Comparison of ENCODE assay signal across 16 cellular contexts in genomic region chr14:103139371-103140016, GRCh38. TPM values are rescaled to one million over a fixed set of nuclear protein-coding genes. Genes with fewer than 3 reads are reported as not detected.
A peak's percentile ranks its signal among the peaks of the same experiment; 100 is the strongest.
DNase-seq lines count a peak whose midpoint lies in the region; ATAC-seq, FAIRE-seq and TF ChIP-seq lines count a peak whose summit lies in the region.
"Had no signal": no experiment of that assay in that cellular context is flagged by ENCODE, and none has a peak within 500 bp of the region (broad histone marks: within the 10 kb centered on the region; RNA-seq: fewer than 3 reads in every experiment).

No MANE protein-coding gene starts in this region.

- H2BK5ac ChIP-seq in mesenchymal stem cell (ENCODE audit: low read depth, low read length, poor library complexity, severe bottlenecking): no peak overlapping the region

- H2AK5ac ChIP-seq in mesenchymal stem cell (ENCODE audit: low read length, severe bottlenecking): peak overlapping the region; percentile 16

- TF ChIP-seq CTCF in left ventricle myocardium inferior (IDR thresholded peaks at IDR 0.05; ENCODE audit: borderline replicate concordance): no peak

- no peak overlapping the region for H2BK120ac ChIP-seq in mesenchymal stem cell (ENCODE audit: low read depth, low read length)

- H4K8ac ChIP-seq in mesenchymal stem cell (ENCODE audit: low read length): peak overlapping the region; percentile 54

- H2BK12ac ChIP-seq in mesenchymal stem cell (ENCODE audit: low read length in 2 of 2): peak overlapping the region in 1 of 2 experiments; percentile 15

- H3K9me3 ChIP-seq in left ventricle myocardium inferior (replicated peaks) (no peaks in the 10 kb centered on the region), mesenchymal stem cell (ENCODE audit: control insufficient read depth, low read length) (no peaks in the 10 kb centered on the region)
- H3K9me3 ChIP-seq: stomach had no signal

- H3K27me3 ChIP-seq in left ventricle myocardium inferior (ENCODE audit: low read depth) (peaks cover 25% of the 10 kb centered on the region), mesenchymal stem cell (ENCODE audit: control insufficient read depth in 1 of 2, insufficient read depth in 1 of 2, low read length in 2 of 2) (peaks cover 0 to 4% of the 10 kb centered on the region in 2 experiments)

- H3K4me1 ChIP-seq in left ventricle myocardium inferior (peaks cover 33% of the 10 kb centered on the region), mesenchymal stem cell (ENCODE audit: control insufficient read depth, insufficient read depth, low read depth, low read length) (peaks cover 43% of the 10 kb centered on the region)

- H2AFZ ChIP-seq in mesenchymal stem cell (ENCODE audit: low read depth, low read length): no peak overlapping the region

- H3K18ac ChIP-seq in mesenchymal stem cell (ENCODE audit: low read depth in 1 of 2, low read length in 2 of 2): peak overlapping the region in 1 of 2 experiments; percentile 25

- peaks cover 3% of the 10 kb centered on the region for H3K79me1 ChIP-seq in mesenchymal stem cell (replicated peaks; ENCODE audit: low read length, poor library complexity, severe bottlenecking)

- H3K27ac ChIP-seq in left ventricle myocardium inferior (replicated peaks) (peak overlapping the region; percentile 51), mesenchymal stem cell (ENCODE audit: low read length, poor library complexity, severe bottlenecking) (no peak overlapping the region)

- no peak for DNase-seq in left ventricle myocardium inferior
- DNase-seq in cardiac septum (ENCODE audit: low spot score): no peak
- no peak for DNase-seq in mesenchymal stem cell
- no peak for DNase-seq in frontal cortex (ENCODE audit: low spot score in 2 of 2)
- DNase-seq in GM19238 (ENCODE audit: insufficient read length, low spot score): no peak
- DNase-seq: activated CD4-positive, alpha-beta T cell treated with anti-CD3 and anti-CD28 coated beads, Interleukin-2, amount 10 ng/mL, durations not matched to agents 24 days and 14 days; activated T-cell treated with anti-CD3 and anti-CD28 coated beads, Interleukin-2, amount 50 U/mL, for 48 hours; CD8-positive, alpha-beta T cell; NCI-H2029; stomach; T-helper 17 cell had no signal

- WGBS in mesenchymal stem cell: 51% methylated on average over 14 of the region's 16 CpGs

- no peak overlapping the region for H3K23ac ChIP-seq in mesenchymal stem cell (ENCODE audit: low read length in 2 of 2)

- no peak overlapping the region for H4K91ac ChIP-seq in mesenchymal stem cell (ENCODE audit: low read length)

- intact Hi-C loops in left ventricle myocardium inferior (cut with micrococcal nuclease): no loop called here
- intact Hi-C loops in cardiac septum (cut with DNase I): no loop called here

- peaks cover 16% of the 10 kb centered on the region for H3K36me3 ChIP-seq in left ventricle myocardium inferior
- H3K36me3 ChIP-seq in mesenchymal stem cell (ENCODE audit: control insufficient read depth in 1 of 2, insufficient read depth in 2 of 2, low read depth in 1 of 2, low read length in 2 of 2): peaks cover 16 to 20% of the 10 kb centered on the region in 2 experiments

- no peak overlapping the region for H3K9ac ChIP-seq in mesenchymal stem cell (ENCODE audit: low read length)

- H3K4me2 ChIP-seq in mesenchymal stem cell (ENCODE audit: low read length, poor library complexity, severe bottlenecking): peak overlapping the region; percentile 8

- no peak for FAIRE-seq in frontal cortex (lab: Jason Lieb, UNC)
- FAIRE-seq: A204.1, colon had no signal

- no peak overlapping the region for H3K14ac ChIP-seq in mesenchymal stem cell (ENCODE audit: low read length in 2 of 2)

- H3K4ac ChIP-seq in mesenchymal stem cell (ENCODE audit: low read depth in 1 of 2, low read length in 2 of 2): no peak overlapping the region

- peak overlapping the region; percentile 46 for H3K4me3 ChIP-seq in left ventricle myocardium inferior
- H3K4me3 ChIP-seq in mesenchymal stem cell (ENCODE audit: insufficient read depth in 1 of 2, low read depth in 1 of 2, low read length in 2 of 2): no peak overlapping the region

- H2BK15ac ChIP-seq in mesenchymal stem cell (ENCODE audit: low read depth, poor library complexity, severe bottlenecking): no peak overlapping the region

- no peak for ATAC-seq in HG03135 (IDR thresholded peaks at IDR 0.05; ENCODE audit: unreplicated experiment)
- ATAC-seq: CD8-positive, alpha-beta T cell; T-helper 17 cell had no signal

RNA-seq across cellular contexts. Expression of gene TNFAIP2, which starts 16.2 kb away (rescaled TPM):
- total RNA-seq in left ventricle myocardium inferior (40.1 TPM), cardiac septum (31.3 TPM), frontal cortex (11.8 TPM)
- 29.2 TPM for polyA plus RNA-seq in mesenchymal stem cell (2013, experiment 1 of 2)
- 27.7 TPM for polyA plus RNA-seq in mesenchymal stem cell (2013, experiment 2 of 2)

RNA-seq across cellular contexts. Expression of gene EXOC3L4, which starts 45.0 kb away (rescaled TPM):
- total RNA-seq in left ventricle myocardium inferior (0.66 TPM), cardiac septum (0.46 TPM), frontal cortex (0.82 TPM)
- polyA plus RNA-seq in mesenchymal stem cell (2013, experiment 1 of 2): not detected
- polyA plus RNA-seq in mesenchymal stem cell (2013, experiment 2 of 2): 0.05 TPM
- total RNA-seq: activated CD4-positive, alpha-beta T cell treated with anti-CD3 and anti-CD28 coated beads, Interleukin-2, amount 10 ng/mL, durations not matched to agents 24 days and 14 days; CD8-positive, alpha-beta T cell; M059J; T-helper 17 cell had no signal

RNA-seq across cellular contexts. Expression of gene LBHD2, which starts 55.5 kb away (rescaled TPM):
- total RNA-seq in left ventricle myocardium inferior: not detected
- not detected for total RNA-seq in cardiac septum
- polyA plus RNA-seq in mesenchymal stem cell (2013, experiment 1 of 2): not detected
- polyA plus RNA-seq in mesenchymal stem cell (2013, experiment 2 of 2): not detected
- not detected for total RNA-seq in frontal cortex
- total RNA-seq: activated CD4-positive, alpha-beta T cell treated with anti-CD3 and anti-CD28 coated beads, Interleukin-2, amount 10 ng/mL, durations not matched to agents 24 days and 14 days; CD8-positive, alpha-beta T cell; G401; M059J; stomach; T-helper 17 cell had no signal
- polyA plus RNA-seq: stomach had no signal
